9 cellular contexts compared by ENCODE assay signal in genomic region chr11:107576497-107577086, GRCh38. TPM values are rescaled to one million over a fixed set of nuclear protein-coding genes. Genes with fewer than 3 reads are reported as not detected.
DNase-seq lines count a peak whose midpoint lies in the region; ATAC-seq, FAIRE-seq and TF ChIP-seq lines count a peak whose summit lies in the region.
"Had no signal": no experiment of that assay in that cellular context is flagged by ENCODE, and none has a peak within 500 bp of the region (broad histone marks: within the 10 kb centered on the region; RNA-seq: fewer than 3 reads in every experiment).

No MANE protein-coding gene starts in this region.

- in situ Hi-C loops in HepG2 (cut with HindIII; ENCODE audit: extremely low pct_ligation_motif_present, low pct_unique_long_range_greater_than_20kb) = no loop called here

- peak; percentile 27; the same call in 1 of the 2 replicates for TF ChIP-seq RAD21 in HepG2 (CRISPR knock-in tag; IDR thresholded peaks at IDR 0.05)

- H3K9me3 Mint-ChIP-seq in stimulated activated naive CD8-positive, alpha-beta T cell treated with anti-CD3 and anti-CD28 coated beads, Interleukin-15, amount 100 ng/mL, for 72 hours = peaks cover 0 to 6% of the 10 kb centered on the region in 2 donors

- no peak overlapping the region for H3K4me3 ChIP-seq in breast epithelium
- no peak overlapping the region for H3K4me3 ChIP-seq in HepG2 (replicated peaks in 1 of 3; ENCODE audit: insufficient read depth in 1 of 3, low read depth in 2 of 3, low read length in 3 of 3)

- TF ChIP-seq EP300 in HepG2 (IDR thresholded peaks at IDR 0.05; ENCODE audit: low read depth in 2 of 2, low read length in 2 of 2) (no peak), HepG2 (CRISPR knock-in tag; IDR thresholded peaks at IDR 0.05; ENCODE audit: borderline replicate concordance) (no peak)

- peak; percentile 63 for FAIRE-seq in HepG2 (lab: Jason Lieb, UNC)

- H3K4me1 ChIP-seq in breast epithelium (no peaks in the 10 kb centered on the region), HepG2 (ENCODE audit: insufficient read depth, low read length) (no peaks in the 10 kb centered on the region)

- no peaks in the 10 kb centered on the region for H3K36me3 ChIP-seq in breast epithelium
- no peaks in the 10 kb centered on the region for H3K36me3 ChIP-seq in HepG2 (replicated peaks in 1 of 2; ENCODE audit: control insufficient read depth in 1 of 2, insufficient read depth in 2 of 2, low read length in 2 of 2)

- 0% methylated on average over 1 of the region's 1 CpG for WGBS in HepG2 (ENCODE audit: low lambda C conversion rate)

- H3K4me3 Mint-ChIP-seq in stimulated activated naive CD8-positive, alpha-beta T cell treated with anti-CD3 and anti-CD28 coated beads, Interleukin-15, amount 100 ng/mL, for 72 hours = no peak overlapping the region

- no peak overlapping the region for H2AFZ ChIP-seq in HepG2 (ENCODE audit: low read length)

- CTCF ChIA-PET in HepG2 (lab: Yijun Ruan, JAX; ENCODE audit: low intra/inter-chr PET ratio, low total read pairs) = interaction anchor here (1.1 to 2.5 kb wide), 3 partner anchors 13 to 113 kb away, joined by 3 to 36 read pairs (median 4); no protein-coding TSS in a partner anchor

- no peaks in the 10 kb centered on the region for H3K79me2 ChIP-seq in HepG2 (ENCODE audit: insufficient read depth, low read length)

- no peak overlapping the region for H3K27ac ChIP-seq in breast epithelium
- H3K27ac ChIP-seq in HepG2 (ENCODE audit: extremely low read length, insufficient read depth, low read length) = no peak overlapping the region

- H4K20me1 ChIP-seq in HepG2 (ENCODE audit: insufficient read depth, low read length) = no peaks in the 10 kb centered on the region

- no peak overlapping the region for H3K4me2 ChIP-seq in HepG2 (ENCODE audit: low read depth, low read length)

- no TSS peak for BruUV-seq in HepG2 (replicated peaks; lab: Mats Ljungman, UMichigan)

- DNase-seq in NCI-H2029 treated with DMSO at 0.1 percent for 48 hours (lab: John Stamatoyannopoulos, UW) (peak; percentile 24), NCI-H2029 (lab: John Stamatoyannopoulos, UW) (no peak), SK-N-DZ (ENCODE audit: low spot score) (peak; percentile 5), breast epithelium (ENCODE audit: low spot score in 2 of 2) (no peak), HepG2 (ENCODE audit: low spot score) (peak; percentile 19), DMS153 treated with DMSO at 0.1 percent for 48 hours (lab: John Stamatoyannopoulos, UW; ENCODE audit: unreplicated experiment) (no peak)
- DNase-seq in stimulated activated naive CD8-positive, alpha-beta T cell treated with anti-CD3 and anti-CD28 coated beads, Interleukin-15, amount 100 ng/mL, for 72 hours = peak; percentile 27 to 58

- POLR2A ChIA-PET in HepG2 (lab: Yijun Ruan, JAX) = no interaction called here

- H3K9me3 ChIP-seq in breast epithelium = no peaks in the 10 kb centered on the region
- H3K9me3 ChIP-seq in HepG2 (ENCODE audit: low read length) = no peaks in the 10 kb centered on the region

- H3K27me3 Mint-ChIP-seq in stimulated activated naive CD8-positive, alpha-beta T cell treated with anti-CD3 and anti-CD28 coated beads, Interleukin-15, amount 100 ng/mL, for 72 hours = peaks cover 7% of the 10 kb centered on the region

- H3K4me1 Mint-ChIP-seq in stimulated activated naive CD8-positive, alpha-beta T cell treated with anti-CD3 and anti-CD28 coated beads, Interleukin-15, amount 100 ng/mL, for 72 hours = peaks cover 9% of the 10 kb centered on the region

- TF ChIP-seq CTCF in breast epithelium (IDR thresholded peaks at IDR 0.05) (peak in 2 of 3 donors; percentile 49 to 59), HepG2 (CRISPR knock-in tag; IDR thresholded peaks at IDR 0.05) (peak; percentile 63)

- TF ChIP-seq POLR2A in breast epithelium (IDR thresholded peaks at IDR 0.05) (no peak), HepG2 (IDR thresholded peaks at IDR 0.05; ENCODE audit: insufficient read depth in 1 of 2, low read depth in 2 of 2, low read length in 2 of 2) (no peak)

- peak overlapping the region; percentile 86 to 91 for H3K27ac Mint-ChIP-seq in stimulated activated naive CD8-positive, alpha-beta T cell treated with anti-CD3 and anti-CD28 coated beads, Interleukin-15, amount 100 ng/mL, for 72 hours
- H3K27ac Mint-ChIP-seq: activated naive CD4-positive, alpha-beta T cell treated with anti-CD3 and anti-CD28 coated beads, Interleukin-2, amount 50 U/mL, for 72 hours had no signal

- no peak overlapping the region for H3K9ac ChIP-seq in HepG2 (ENCODE audit: insufficient read depth, low read depth, low read length)

- intact Hi-C loops in breast epithelium (cut with DNase I; ENCODE audit: low total_unique reads) = no loop called here
- intact Hi-C loops in HepG2 (cut with micrococcal nuclease; ENCODE audit: unreplicated experiment) = loop anchor here (1.0 kb wide), 1 partner anchor 113 kb away; no protein-coding TSS in a partner anchor

- no peaks in the 10 kb centered on the region for H3K27me3 ChIP-seq in breast epithelium
- no peaks in the 10 kb centered on the region; a peak in 1 of 5 replicates for H3K27me3 ChIP-seq in HepG2 (ENCODE audit: control insufficient read depth in 1 of 2, insufficient read depth in 2 of 2, low read length in 2 of 2)

- peak; percentile 71 for ATAC-seq in HG03354 (IDR thresholded peaks at IDR 0.05; ENCODE audit: poor library complexity, severe bottlenecking, unreplicated experiment)
- peak; percentile 56; the same call in 2 of the 3 replicates for ATAC-seq in HepG2
- peak; percentile 80 for ATAC-seq in stimulated activated naive CD8-positive, alpha-beta T cell treated with anti-CD3 and anti-CD28 coated beads, Interleukin-15, amount 100 ng/mL, for 72 hours

TF ChIP-seq in HepG2, 621 proteins besides CTCF, POLR2A, EP300 and RAD21 (continues in another document):
- peak; percentile 50 for TF ChIP-seq STAG1 (CRISPR knock-in tag; IDR thresholded peaks at IDR 0.05)

RNA-seq across cellular contexts. Expression of gene ALKBH8, which starts 11.1 kb away (rescaled TPM):
- polyA plus RNA-seq in SK-N-DZ (2014; cell fraction: cytosol; rRNA removed) = 4.5 and 5.3 TPM in 2 replicates
- 4.5 and 5.4 TPM in 2 replicates for polyA plus RNA-seq in SK-N-DZ (2014; cell fraction: nucleus; rRNA removed)
- 10 to 100 TPM in 1 of 3 donors, 1 to 10 TPM in 2; 6.2 to 11.4 (median 8.2) TPM for total RNA-seq in breast epithelium
- 9.1 and 15.3 TPM in 2 replicates for total RNA-seq in HepG2 (2016; rRNA removed; fragmentation: Illumina TruSeq; extraction: Trizol)
- total RNA-seq in HepG2 (2016; cell fraction: cytosol; rRNA removed; fragmentation: Illumina TruSeq; extraction: Trizol; ENCODE audit: low read depth) = 0.81 and 0.88 TPM in 2 replicates
- total RNA-seq in HepG2 (2016; cell fraction: insoluble cytoplasmic fraction; rRNA removed; fragmentation: Illumina TruSeq; extraction: Trizol) = 9.3 and 13.9 TPM in 2 replicates
- 3.3 and 3.7 TPM in 2 replicates for total RNA-seq in HepG2 (2016; cell fraction: membrane; rRNA removed; fragmentation: Illumina TruSeq; extraction: Trizol)
- 10.3 and 11.6 TPM in 2 replicates for total RNA-seq in HepG2 (2016; cell fraction: nucleus; rRNA removed; fragmentation: Illumina TruSeq; extraction: Trizol)
- polyA plus RNA-seq in HepG2 (2011; rRNA removed) = 1.9 and 2.4 TPM in 2 replicates
- polyA plus RNA-seq in HepG2 (2011; cell fraction: cytosol; rRNA removed) = 0.97 and 1.9 TPM in 2 replicates
- 1.4 and 1.7 TPM in 2 replicates for polyA plus RNA-seq in HepG2 (2011; cell fraction: nucleus; rRNA removed)
- polyA plus RNA-seq in HepG2 (2012) = 3.4 and 4.2 TPM in 2 replicates
- polyA plus RNA-seq in HepG2 (2016; cell fraction: cytosol; fragmentation: Illumina TruSeq; extraction: Trizol; ENCODE audit: low read depth) = 0.20 and 0.32 TPM in 2 replicates
- 9.2 and 10.7 TPM in 2 replicates for polyA plus RNA-seq in HepG2 (2016; cell fraction: insoluble cytoplasmic fraction; fragmentation: Illumina TruSeq; extraction: Trizol; ENCODE audit: low read depth)
- polyA plus RNA-seq in HepG2 (2016; cell fraction: membrane; fragmentation: Illumina TruSeq; extraction: Trizol; ENCODE audit: low read depth) = 1.5 TPM in 2 replicates
- 6.6 and 9.3 TPM in 2 replicates for polyA plus RNA-seq in HepG2 (2016; cell fraction: nucleus; fragmentation: Illumina TruSeq; extraction: Trizol; ENCODE audit: insufficient read depth, low read depth)
- polyA minus RNA-seq in HepG2 (2011; rRNA and poly(A)+ RNA removed; ENCODE audit: low replicate concordance) = 1.7 and 3.2 TPM in 2 replicates
- 2.7 and 4.3 TPM in 2 replicates for polyA minus RNA-seq in HepG2 (2011; cell fraction: cytosol; rRNA and poly(A)+ RNA removed)
- polyA minus RNA-seq in HepG2 (2011; cell fraction: nucleus; rRNA and poly(A)+ RNA removed) = 12.0 and 17.3 TPM in 2 replicates

RNA-seq across cellular contexts. Expression of gene ELMOD1, which starts 14.4 kb away (rescaled TPM):
- polyA plus RNA-seq in SK-N-DZ (2014; cell fraction: cytosol; rRNA removed) = 1.3 and 1.6 TPM in 2 replicates
- 0.52 and 0.98 TPM in 2 replicates for polyA plus RNA-seq in SK-N-DZ (2014; cell fraction: nucleus; rRNA removed)
- total RNA-seq in breast epithelium = not detected
- total RNA-seq in HepG2 (2016; rRNA removed; fragmentation: Illumina TruSeq; extraction: Trizol) = not detected in 2 replicates
- total RNA-seq in HepG2 (2016; cell fraction: cytosol; rRNA removed; fragmentation: Illumina TruSeq; extraction: Trizol; ENCODE audit: low read depth) = not detected in 2 replicates
- not detected in 2 replicates for total RNA-seq in HepG2 (2016; cell fraction: insoluble cytoplasmic fraction; rRNA removed; fragmentation: Illumina TruSeq; extraction: Trizol)
- 0.06 TPM in 1 of 2 replicates, not detected in the other for total RNA-seq in HepG2 (2016; cell fraction: membrane; rRNA removed; fragmentation: Illumina TruSeq; extraction: Trizol)
- not detected in 2 replicates for total RNA-seq in HepG2 (2016; cell fraction: nucleus; rRNA removed; fragmentation: Illumina TruSeq; extraction: Trizol)
- polyA plus RNA-seq in HepG2 (2011; rRNA removed) = 0.05 TPM in 1 of 2 replicates, not detected in the other
- 0.03 and 0.04 TPM in 2 replicates for polyA plus RNA-seq in HepG2 (2011; cell fraction: cytosol; rRNA removed)
- not detected in 2 replicates for polyA plus RNA-seq in HepG2 (2011; cell fraction: nucleus; rRNA removed)
- not detected in 2 replicates for polyA plus RNA-seq in HepG2 (2012)
- 0.05 TPM in 1 of 2 replicates, not detected in the other for polyA plus RNA-seq in HepG2 (2016; cell fraction: cytosol; fragmentation: Illumina TruSeq; extraction: Trizol; ENCODE audit: low read depth)
- not detected in 2 replicates for polyA plus RNA-seq in HepG2 (2016; cell fraction: insoluble cytoplasmic fraction; fragmentation: Illumina TruSeq; extraction: Trizol; ENCODE audit: low read depth)
- 0.08 TPM in 1 of 2 replicates, not detected in the other for polyA plus RNA-seq in HepG2 (2016; cell fraction: membrane; fragmentation: Illumina TruSeq; extraction: Trizol; ENCODE audit: low read depth)
- polyA plus RNA-seq in HepG2 (2016; cell fraction: nucleus; fragmentation: Illumina TruSeq; extraction: Trizol; ENCODE audit: insufficient read depth, low read depth) = not detected in 2 replicates
- not detected in 2 replicates for polyA minus RNA-seq in HepG2 (2011; rRNA and poly(A)+ RNA removed; ENCODE audit: low replicate concordance)
- polyA minus RNA-seq in HepG2 (2011; cell fraction: cytosol; rRNA and poly(A)+ RNA removed) = not detected in 2 replicates
- not detected in 2 replicates for polyA minus RNA-seq in HepG2 (2011; cell fraction: nucleus; rRNA and poly(A)+ RNA removed)
- total RNA-seq: activated naive CD4-positive, alpha-beta T cell treated with anti-CD3 and anti-CD28 coated beads, Interleukin-2, amount 50 U/mL, for 72 hours had no signal

Comparison
In these comparisons a context has a peak if more than half of its experiments do, and no peak if none do; other contexts are left out.
1. DNase-seq: peak in NCI-H2029 treated with DMSO at 0.1 percent for 48 hours (single experiment), SK-N-DZ (single experiment), HepG2 (single experiment) and stimulated activated naive CD8-positive, alpha-beta T cell treated with anti-CD3 and anti-CD28 coated beads, Interleukin-15, amount 100 ng/mL, for 72 hours (2 of 2); none in NCI-H2029 (single experiment), breast epithelium (0 of 2) and DMS153 treated with DMSO at 0.1 percent for 48 hours (single experiment).
2. Peak in every context shown above with its lines, with median percentiles within 50 percentile points of each other: ATAC-seq.